ENCODE assay signal across 19 cellular contexts in the genomic region with DNA sequence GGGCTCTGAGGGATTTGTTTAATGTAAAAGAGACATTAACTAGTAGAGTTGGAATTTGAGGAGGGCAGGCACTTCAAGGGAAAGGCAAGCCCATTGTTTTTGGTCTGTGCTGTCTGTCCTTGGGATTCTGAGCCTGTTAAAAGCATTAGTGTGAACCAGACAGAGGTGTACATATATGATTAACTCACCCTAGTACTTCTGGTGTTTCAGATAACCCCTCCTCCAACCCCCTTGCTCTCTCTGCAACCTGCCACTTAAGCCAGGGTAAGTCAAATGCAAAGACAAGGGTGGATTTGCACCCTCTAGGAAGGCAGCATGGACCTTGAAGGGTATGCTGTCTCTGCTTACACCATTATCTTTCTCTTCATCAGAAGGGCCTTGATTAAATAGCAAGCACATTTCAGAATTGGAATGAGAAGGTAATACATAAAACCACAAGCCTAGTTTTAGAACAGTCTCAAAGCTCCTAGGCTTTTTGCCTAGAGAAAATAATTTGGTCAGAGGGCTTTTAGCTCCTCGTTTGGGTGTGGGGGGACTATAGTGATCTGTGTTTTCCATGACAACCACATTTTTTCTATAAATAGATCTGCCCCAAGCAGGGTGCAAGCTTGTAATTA.
DNase-seq lines count a peak whose midpoint lies in the region; ATAC-seq, FAIRE-seq and TF ChIP-seq lines count a peak whose summit lies in the region.
"Had no signal": no experiment of that assay in that cellular context is flagged by ENCODE, and none has a peak within 500 bp of the region (broad histone marks: within the 10 kb centered on the region; RNA-seq: fewer than 3 reads in every experiment).

No MANE protein-coding gene starts in this region.

- no peak for DNase-seq in GM12892 (ENCODE audit: insufficient read length)
- DNase-seq in NCI-H82 treated with DMSO at 0.1 percent for 48 hours (lab: John Stamatoyannopoulos, UW; ENCODE audit: unreplicated experiment) = peak; percentile 94
- DNase-seq in posterior vena cava (ENCODE audit: low spot score) = no peak
- DNase-seq in NCI-H2029 treated with DMSO at 0.1 percent for 48 hours (lab: John Stamatoyannopoulos, UW) = no peak
- no peak for DNase-seq in CD4-positive, alpha-beta memory T cell
- DNase-seq: activated CD4-positive, alpha-beta T cell treated with anti-CD3 and anti-CD28 coated beads for 36 hours; activated naive CD4-positive, alpha-beta T cell treated with Interleukin-2 at 50 U/mL for 16 hours; colonic mucosa; NCI-H1694; NCI-H510A; pancreas; stimulated activated CD4-positive, alpha-beta T cell treated with anti-CD3 and anti-CD28 coated beads, Interleukin-2, amount 100 ng/mL, for 48 hours; T-helper 9 cell; testis had no signal

- peak overlapping the region in 2 of 7 donors; percentile 1 to 28 for H3K27ac Mint-ChIP-seq in CD4-positive, alpha-beta memory T cell
- H3K27ac Mint-ChIP-seq: activated CD4-positive, alpha-beta T cell treated with anti-CD3 and anti-CD28 coated beads for 36 hours had no signal

- peak; percentile 85 for ATAC-seq in GM19397 (IDR thresholded peaks at IDR 0.05; ENCODE audit: unreplicated experiment)
- ATAC-seq in HG02981 (IDR thresholded peaks at IDR 0.05; ENCODE audit: unreplicated experiment) = peak; percentile 95
- no peak for ATAC-seq in HG03159 (IDR thresholded peaks at IDR 0.05; ENCODE audit: unreplicated experiment)
- ATAC-seq: activated CD4-positive, alpha-beta T cell treated with anti-CD3 and anti-CD28 coated beads for 36 hours; pancreas had no signal

- peaks cover 0 to 23% (median 16%) of the 10 kb centered on the region in 8 donors for H3K9me3 Mint-ChIP-seq in CD4-positive, alpha-beta memory T cell

- no peaks in the 10 kb centered on the region for H3K9me3 ChIP-seq in CD4-positive, alpha-beta memory T cell (ENCODE audit: control insufficient read depth in 1 of 2, low read length in 2 of 2)
- H3K9me3 ChIP-seq: colonic mucosa, pancreas, testis had no signal

- no peak for TF ChIP-seq POLR2A in GM12892 (IDR thresholded peaks at IDR 0.05; ENCODE audit: low read depth, low read length)

- H3K4me3 Mint-ChIP-seq in CD4-positive, alpha-beta memory T cell = no peak overlapping the region
- H3K4me3 Mint-ChIP-seq: activated CD4-positive, alpha-beta T cell treated with anti-CD3 and anti-CD28 coated beads for 36 hours had no signal

- no peak overlapping the region for H3K4me3 ChIP-seq in CD4-positive, alpha-beta memory T cell (ENCODE audit: low read length in 2 of 2)
- H3K4me3 ChIP-seq: colonic mucosa, pancreas, testis had no signal

- H3K27me3 Mint-ChIP-seq in CD4-positive, alpha-beta memory T cell = no peaks in the 10 kb centered on the region
- H3K27me3 Mint-ChIP-seq: activated CD4-positive, alpha-beta T cell treated with anti-CD3 and anti-CD28 coated beads for 36 hours had no signal

- peak; percentile 70 for FAIRE-seq in GM12892 (lab: Jason Lieb, UNC)
- FAIRE-seq: endothelial cell of umbilical vein, G401.6, pancreas had no signal

- POLR2A ChIA-PET in CD4-positive, alpha-beta memory T cell (lab: Charles Lee; ENCODE audit: partially characterized antibody) = no interaction called here

- CTCF ChIA-PET in CD4-positive, alpha-beta memory T cell (lab: Charles Lee; ENCODE audit: partially characterized antibody) = interaction anchor here (2.3 kb wide), 2 partner anchors 23 to 33 kb away, joined by 6 to 9 read pairs; no protein-coding TSS in a partner anchor

- intact Hi-C loops in posterior vena cava (cut with DNase I) = no loop called here
- intact Hi-C loops in CD4-positive, alpha-beta memory T cell (cut with micrococcal nuclease) = no loop called here

- no peak overlapping the region for H3K27ac ChIP-seq in CD4-positive, alpha-beta memory T cell (ENCODE audit: low read depth, low read length)
- H3K27ac ChIP-seq: pancreas, testis had no signal

- H3K27me3 ChIP-seq in CD4-positive, alpha-beta memory T cell (ENCODE audit: insufficient read depth, low read length) = no peaks in the 10 kb centered on the region
- H3K27me3 ChIP-seq: colonic mucosa, pancreas, testis had no signal

- H3K4me1 Mint-ChIP-seq in CD4-positive, alpha-beta memory T cell = peaks cover 23 to 46% (median 28%) of the 10 kb centered on the region in 4 donors

- H3K36me3 ChIP-seq in CD4-positive, alpha-beta memory T cell (ENCODE audit: insufficient read depth, low read length) = no peaks in the 10 kb centered on the region
- H3K36me3 ChIP-seq: colonic mucosa, pancreas had no signal

- H3K36me3 Mint-ChIP-seq in CD4-positive, alpha-beta memory T cell = peaks cover 3% of the 10 kb centered on the region in 2 donors

- H3K4me1 ChIP-seq in CD4-positive, alpha-beta memory T cell (ENCODE audit: insufficient read depth, low read length) = no peaks in the 10 kb centered on the region
- H3K4me1 ChIP-seq: colonic mucosa, pancreas, testis had no signal
